1 cellular context compared by ENCODE assay signal in the genomic region with DNA sequence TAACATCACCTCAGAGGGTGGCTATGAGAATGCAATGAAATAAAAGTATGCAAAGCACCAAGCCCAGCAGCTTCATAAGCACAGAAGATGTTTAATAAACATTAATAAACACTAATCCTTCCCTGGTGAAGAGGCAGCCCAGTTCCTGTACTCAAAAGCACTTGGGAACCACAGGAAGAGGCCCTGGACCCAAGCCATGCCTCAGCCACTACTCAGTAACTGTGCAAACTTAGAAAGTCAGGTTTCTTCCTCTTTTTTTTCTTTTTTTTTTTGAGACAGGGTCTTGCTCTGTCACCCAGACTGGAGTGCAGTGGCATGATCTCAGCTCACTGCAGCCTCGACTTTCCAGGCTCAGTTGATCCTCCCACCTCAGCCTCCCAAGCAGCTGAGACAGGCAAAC.
TF ChIP-seq lines count a peak whose summit lies in the region.

No MANE protein-coding gene starts in this region.

TF ChIP-seq in GM23338, 12 proteins besides CTCF, POLR2A, EP300 and RAD21 (continued from another document):
- TF ChIP-seq ZNF462 (CRISPR knock-in tag; IDR thresholded peaks at IDR 0.05): no peak
- TF ChIP-seq, protein P1, sequence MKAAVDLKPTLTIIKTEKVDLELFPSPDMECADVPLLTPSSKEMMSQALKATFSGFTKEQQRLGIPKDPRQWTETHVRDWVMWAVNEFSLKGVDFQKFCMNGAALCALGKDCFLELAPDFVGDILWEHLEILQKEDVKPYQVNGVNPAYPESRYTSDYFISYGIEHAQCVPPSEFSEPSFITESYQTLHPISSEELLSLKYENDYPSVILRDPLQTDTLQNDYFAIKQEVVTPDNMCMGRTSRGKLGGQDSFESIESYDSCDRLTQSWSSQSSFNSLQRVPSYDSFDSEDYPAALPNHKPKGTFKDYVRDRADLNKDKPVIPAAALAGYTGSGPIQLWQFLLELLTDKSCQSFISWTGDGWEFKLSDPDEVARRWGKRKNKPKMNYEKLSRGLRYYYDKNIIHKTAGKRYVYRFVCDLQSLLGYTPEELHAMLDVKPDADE (IDR thresholded peaks at IDR 0.05): no peak
